ENCODE assay signal across 19 cellular contexts in the genomic region with DNA sequence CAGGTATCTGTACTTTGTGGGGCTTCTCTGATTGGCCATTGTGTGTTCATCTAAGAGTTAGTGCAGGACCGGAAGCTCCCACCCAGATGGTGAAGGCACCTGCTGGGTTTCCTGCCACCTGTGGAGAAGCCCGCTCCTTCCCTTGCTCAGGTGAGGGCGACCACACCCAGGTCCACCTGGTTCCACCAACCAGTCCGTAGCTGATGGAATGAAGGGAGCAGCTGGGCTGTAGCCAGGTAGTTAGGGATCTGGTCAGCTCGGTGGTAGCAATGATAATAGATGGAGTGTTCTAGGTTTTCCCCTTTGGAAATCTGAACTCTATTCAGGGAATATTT. TPM values are rescaled to one million over a fixed set of nuclear protein-coding genes. Genes with fewer than 3 reads are reported as not detected.
DNase-seq lines count a peak whose midpoint lies in the region; ATAC-seq, FAIRE-seq and TF ChIP-seq lines count a peak whose summit lies in the region.
"Had no signal": no experiment of that assay in that cellular context is flagged by ENCODE, and none has a peak within 500 bp of the region (broad histone marks: within the 10 kb centered on the region; RNA-seq: fewer than 3 reads in every experiment).

No MANE protein-coding gene starts in this region.

- H3K9me3 ChIP-seq in BLaER1 treated with 17β-estradiol and CSF1 and Interleukin-3, amounts not matched to agents 10 nM and 100 nM (replicated peaks in 1 of 11): no peaks in the 10 kb centered on the region
- H3K9me3 ChIP-seq in HEK293 (ENCODE audit: control insufficient read depth, insufficient read depth, low read depth, low read length) (no peaks in the 10 kb centered on the region), SK-N-MC (ENCODE audit: low read depth, low read length) (no peaks in the 10 kb centered on the region; the same call in 1 of the 2 replicates), pancreas (no peaks in the 10 kb centered on the region)
- H3K9me3 ChIP-seq: Caco-2, HAP-1 had no signal

- H4K20me1 ChIP-seq in BLaER1 treated with 17β-estradiol and CSF1 and Interleukin-3, amounts not matched to agents 10 nM and 100 nM: no peaks in the 10 kb centered on the region; a peak in 1 of 22 replicates

- H3K27me3 ChIP-seq in BLaER1 treated with 17β-estradiol and CSF1 and Interleukin-3, amounts not matched to agents 10 nM and 100 nM: peaks cover 0 to 15% (median 0%) of the 10 kb centered on the region in 11 experiments; a peak in 3 of 22 replicates
- no peaks in the 10 kb centered on the region for H3K27me3 ChIP-seq in pancreas

- TF ChIP-seq CTCF in HEK293 (tag by site-specific recombination; IDR thresholded peaks at IDR 0.05) (no peak), pancreas (IDR thresholded peaks at IDR 0.05) (no peak)

- no peak overlapping the region for H3K4me3 ChIP-seq in BLaER1 treated with 17β-estradiol and CSF1 and Interleukin-3, amounts not matched to agents 10 nM and 100 nM
- H3K4me3 ChIP-seq in HEK293 (ENCODE audit: low read depth, low read length) (no peak overlapping the region), SK-N-MC (peak overlapping the region; percentile 69), pancreas (no peak overlapping the region)
- H3K4me3 ChIP-seq: GM23248, HAP-1 had no signal

- no peak overlapping the region for H3K27ac ChIP-seq in BLaER1 treated with 17β-estradiol and CSF1 and Interleukin-3, amounts not matched to agents 10 nM and 100 nM
- H3K27ac ChIP-seq in HEK293 (ENCODE audit: extremely low read depth, low read depth, low read length): no peak overlapping the region
- H3K27ac ChIP-seq in SK-N-MC: no peak overlapping the region
- no peak overlapping the region for H3K27ac ChIP-seq in pancreas
- H3K27ac ChIP-seq: GM23248, RWPE1 had no signal

- FAIRE-seq in pancreas (lab: Jason Lieb, UNC): no peak

- H3K9ac ChIP-seq in BLaER1 treated with 17β-estradiol and CSF1 and Interleukin-3, amounts not matched to agents 10 nM and 100 nM: no peak overlapping the region
- no peak overlapping the region for H3K9ac ChIP-seq in SK-N-MC (ENCODE audit: insufficient read length)
- H3K9ac ChIP-seq: GM23248 had no signal

- H3K4me1 ChIP-seq in BLaER1 treated with 17β-estradiol and CSF1 and Interleukin-3, amounts not matched to agents 10 nM and 100 nM: peaks cover 14 to 23% (median 18%) of the 10 kb centered on the region in 10 experiments; a peak in 19 of 20 replicates
- H3K4me1 ChIP-seq in HEK293 (ENCODE audit: control insufficient read depth, insufficient read depth, low read length) (peaks cover 39% of the 10 kb centered on the region), pancreas (peaks cover 18 to 40% (median 26%) of the 10 kb centered on the region in 3 donors)
- H3K4me1 ChIP-seq: Caco-2 had no signal

- POLR2A ChIA-PET in HEK293 (lab: Yijun Ruan, JAX): interaction anchor here (0.5 kb wide), 1 partner anchor 423 kb away, joined by 3 read pairs; no protein-coding TSS in a partner anchor

- 35 to 41% methylated on average over 5 of the region's 5 CpGs for WGBS in pancreas, 2 donors

- ATAC-seq in pancreas: peak; percentile 18 to 49 (median 26)
- ATAC-seq in HG03439 (IDR thresholded peaks at IDR 0.05; ENCODE audit: unreplicated experiment): no peak

- intact Hi-C loops in pancreas (cut with DNase I): no loop called here

- CTCF ChIA-PET in HEK293 (lab: Yijun Ruan, JAX): interaction anchor here (0.6 to 1.6 kb wide), 2 partner anchors 9 to 37 kb away, joined by 3 to 4 read pairs; no protein-coding TSS in a partner anchor

- peak overlapping the region in 6 of 11 experiments; percentile 51 to 83 (median 78); a peak in 10 of 22 replicates for H3K4me2 ChIP-seq in BLaER1 treated with 17β-estradiol and CSF1 and Interleukin-3, amounts not matched to agents 10 nM and 100 nM

- no peaks in the 10 kb centered on the region for H3K36me3 ChIP-seq in BLaER1 treated with 17β-estradiol and CSF1 and Interleukin-3, amounts not matched to agents 10 nM and 100 nM
- H3K36me3 ChIP-seq in HEK293 (ENCODE audit: control insufficient read depth in 2 of 2, insufficient read depth in 1 of 2, low read length in 2 of 2) (peaks cover 0 to 4% of the 10 kb centered on the region in 2 experiments; a peak in 1 of 3 replicates), SK-N-MC (ENCODE audit: insufficient read depth, low read length) (peaks cover 3% of the 10 kb centered on the region; the same call in 1 of the 2 replicates), pancreas (no peaks in the 10 kb centered on the region)

- DNase-seq in SK-N-MC (ENCODE audit: low read depth, low spot score) (no peak), pancreas (peak in 1 of 6 donors; percentile 19), DMS114 treated with DMSO at 0.1 percent for 48 hours (lab: John Stamatoyannopoulos, UW; ENCODE audit: unreplicated experiment) (no peak), inferior parietal cortex (ENCODE audit: extremely low spot score) (no peak)
- DNase-seq: ACHN; AML-193; Caco-2; CD4-positive, CD25-positive, alpha-beta regulatory T cell; DMS153; GDM1; GM23248; Karpas-422; NCI-H1417 treated with DMSO at 0.1 percent for 48 hours; NCI-H2029 had no signal

TF ChIP-seq in HEK293, 187 proteins besides CTCF, POLR2A, EP300 and RAD21:
- TF ChIP-seq ZNF112 (tag by site-specific recombination; IDR thresholded peaks at IDR 0.05) (no peak), SCRT1 (tag by site-specific recombination; IDR thresholded peaks at IDR 0.05; ENCODE audit: borderline replicate concordance) (no peak), ZNF16 (tag by site-specific recombination; IDR thresholded peaks at IDR 0.05; ENCODE audit: low read depth) (no peak), ZNF837 (tag by site-specific recombination; IDR thresholded peaks at IDR 0.05) (no peak), IKZF3 (tag by site-specific recombination; IDR thresholded peaks at IDR 0.05) (no peak), SCRT2 (tag by site-specific recombination; IDR thresholded peaks at IDR 0.05) (0 out of 2 replicates have a peak, but pooled peaks have one; percentile 31), SP3 (tag by site-specific recombination; IDR thresholded peaks at IDR 0.05) (no peak)
- TF ChIP-seq, protein P1, sequence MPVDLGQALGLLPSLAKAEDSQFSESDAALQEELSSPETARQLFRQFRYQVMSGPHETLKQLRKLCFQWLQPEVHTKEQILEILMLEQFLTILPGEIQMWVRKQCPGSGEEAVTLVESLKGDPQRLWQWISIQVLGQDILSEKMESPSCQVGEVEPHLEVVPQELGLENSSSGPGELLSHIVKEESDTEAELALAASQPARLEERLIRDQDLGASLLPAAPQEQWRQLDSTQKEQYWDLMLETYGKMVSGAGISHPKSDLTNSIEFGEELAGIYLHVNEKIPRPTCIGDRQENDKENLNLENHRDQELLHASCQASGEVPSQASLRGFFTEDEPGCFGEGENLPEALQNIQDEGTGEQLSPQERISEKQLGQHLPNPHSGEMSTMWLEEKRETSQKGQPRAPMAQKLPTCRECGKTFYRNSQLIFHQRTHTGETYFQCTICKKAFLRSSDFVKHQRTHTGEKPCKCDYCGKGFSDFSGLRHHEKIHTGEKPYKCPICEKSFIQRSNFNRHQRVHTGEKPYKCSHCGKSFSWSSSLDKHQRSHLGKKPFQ (tag by site-specific recombination; IDR thresholded peaks at IDR 0.05): no peak

RNA-seq across cellular contexts. Expression of a gene that starts 16.0 kb away (rescaled TPM):
- total RNA-seq in pancreas: 10 to 100 TPM; 61.6 to 99.7 (median 64.0) TPM
- polyA plus RNA-seq in pancreas: 10 to 100 TPM; 20.5 to 22.1 TPM
- polyA plus RNA-seq: CD4-positive, CD25-positive, alpha-beta regulatory T cell had no signal
